Comparison of ENCODE assay signal across 34 cellular contexts in the genomic region with DNA sequence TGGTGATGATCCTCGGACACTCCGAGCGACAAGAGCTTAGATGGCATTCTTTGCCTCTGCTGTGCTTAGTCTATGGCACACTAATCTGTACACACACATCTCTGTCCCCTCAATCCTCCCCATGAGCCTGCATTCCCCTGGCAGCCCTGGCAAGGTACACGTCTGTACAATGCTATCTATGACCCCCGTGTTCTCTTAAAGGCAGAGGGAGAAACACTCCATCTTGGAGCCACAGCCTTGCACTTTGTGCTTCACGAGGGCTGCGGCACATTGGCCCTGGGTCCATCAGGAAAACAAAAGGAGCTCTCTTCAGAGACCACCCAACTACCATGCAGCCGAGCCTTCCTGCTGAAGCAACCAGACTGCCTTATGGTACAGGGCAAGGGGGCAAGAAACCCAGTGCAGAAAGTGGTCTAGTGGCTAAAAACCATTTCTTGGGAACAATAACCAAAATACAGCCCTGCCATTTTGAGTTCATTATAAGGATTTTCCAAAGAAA.
"Had no signal": no experiment of that assay in that cellular context is flagged by ENCODE, and none has a peak within 500 bp of the region (broad histone marks: within the 10 kb centered on the region; RNA-seq: fewer than 3 reads in every experiment).

No MANE protein-coding gene starts in this region.

- DNase-seq: activated B cell treated with CpG ODN at 0.5 μM for 24 hours; activated CD4-positive, alpha-beta T cell treated with anti-CD3 and anti-CD28 coated beads for 48 hours; activated CD4-positive, alpha-beta T cell treated with anti-CD3 and anti-CD28 coated beads, Interleukin-2, amount 50 U/mL, for 1 hour; activated CD4-positive, alpha-beta T cell treated with anti-CD3 and anti-CD28 coated beads, Interleukin-2, amount 50 U/mL, for 48 hours; activated CD8-positive, alpha-beta T cell treated with anti-CD3 and anti-CD28 coated beads for 36 hours; activated effector memory CD4-positive, alpha-beta T cell treated with anti-CD3 and anti-CD28 coated beads, Interleukin-2, amount 50 U/mL, for 16 hours; activated naive CD4-positive, alpha-beta T cell treated with anti-CD3 and anti-CD28 coated beads for 36 hours; activated naive CD8-positive, alpha-beta T cell treated with anti-CD3 and anti-CD28 coated beads for 36 hours; activated naive CD8-positive, alpha-beta T cell treated with anti-CD3 and anti-CD28 coated beads, Interleukin-2, amount 50 U/mL, for 24 hours; activated T-cell treated with anti-CD3 and anti-CD28 coated beads, Interleukin-2, amount 50 U/mL, for 1 hour; activated T-cell treated with anti-CD3 and anti-CD28 coated beads, Interleukin-2, amount 50 U/mL, for 48 hours; adrenal gland; amygdala; aorta; body of pancreas; caudate nucleus; cortex of kidney; dermis blood vessel endothelial cell; effector CD4-positive, alpha-beta T cell; effector memory CD8-positive, alpha-beta T cell; esophagus squamous epithelium; foreskin melanocyte; heart right ventricle; T-helper 1 cell; T-helper 17 cell; T1000; WERI-Rb-1 had no signal

- H3K9me3 ChIP-seq: body of pancreas had no signal

- H3K27me3 ChIP-seq: adrenal gland, body of pancreas, esophagus squamous epithelium, gastroesophageal sphincter, heart right ventricle had no signal

- H3K27ac ChIP-seq: adrenal gland, body of pancreas, epithelial cell of prostate, esophagus squamous epithelium, gastroesophageal sphincter, heart right ventricle, WERI-Rb-1 had no signal

- H3K27ac Mint-ChIP-seq: activated B cell treated with CpG ODN at 0.5 μM for 24 hours; activated CD8-positive, alpha-beta T cell treated with anti-CD3 and anti-CD28 coated beads for 36 hours; activated naive CD4-positive, alpha-beta T cell treated with anti-CD3 and anti-CD28 coated beads for 36 hours; activated naive CD4-positive, alpha-beta T cell treated with anti-CD3 and anti-CD28 coated beads, Interleukin-2, amount 50 U/mL, for 24 hours; activated naive CD8-positive, alpha-beta T cell treated with anti-CD3 and anti-CD28 coated beads for 36 hours; activated naive CD8-positive, alpha-beta T cell treated with anti-CD3 and anti-CD28 coated beads, Interleukin-2, amount 50 U/mL, for 24 hours; activated T-helper 1 cell treated with anti-CD3 and anti-CD28 coated beads, Interleukin-12 subunit alpha, Interleukin-12 subunit beta, Interleukin-2, Interleukin-4 antibody, amounts not matched to agents 30 ng/mL and 10 ng/mL and 1 ng/mL, durations not matched to agents 14 hours and 24 hours and 36 hours; activated T-helper 2 cell treated with anti-CD3 and anti-CD28 coated beads, Interferon-gamma antibody, Interleukin-2, Interleukin-4, amounts not matched to agents 10 μg/mL and 5 μg/mL and 100 μg/mL, durations not matched to agents 14 hours and 24 hours and 36 hours; effector memory CD8-positive, alpha-beta T cell; T-helper 2 cell treated with Interferon-gamma antibody and Interleukin-4, amounts not matched to agents 5 μg/mL and 100 μg/mL, for 36 hours had no signal

- H3K9me3 Mint-ChIP-seq: activated CD8-positive, alpha-beta T cell treated with anti-CD3 and anti-CD28 coated beads for 36 hours; activated naive CD4-positive, alpha-beta T cell treated with anti-CD3 and anti-CD28 coated beads for 36 hours; activated naive CD4-positive, alpha-beta T cell treated with anti-CD3 and anti-CD28 coated beads, Interleukin-2, amount 50 U/mL, for 24 hours; activated naive CD8-positive, alpha-beta T cell treated with anti-CD3 and anti-CD28 coated beads for 36 hours; activated T-helper 1 cell treated with anti-CD3 and anti-CD28 coated beads, Interleukin-12 subunit alpha, Interleukin-12 subunit beta, Interleukin-2, Interleukin-4 antibody, amounts not matched to agents 30 ng/mL and 10 ng/mL and 1 ng/mL, durations not matched to agents 14 hours and 24 hours and 36 hours; activated T-helper 2 cell treated with anti-CD3 and anti-CD28 coated beads, Interferon-gamma antibody, Interleukin-2, Interleukin-4, amounts not matched to agents 10 μg/mL and 5 μg/mL and 100 μg/mL, durations not matched to agents 14 hours and 24 hours and 36 hours; effector memory CD8-positive, alpha-beta T cell; T-helper 2 cell treated with Interferon-gamma antibody and Interleukin-4, amounts not matched to agents 5 μg/mL and 100 μg/mL, for 36 hours had no signal

- H3K4me3 Mint-ChIP-seq: activated B cell treated with CpG ODN at 0.5 μM for 24 hours; activated CD8-positive, alpha-beta T cell treated with anti-CD3 and anti-CD28 coated beads for 36 hours; activated naive CD4-positive, alpha-beta T cell treated with anti-CD3 and anti-CD28 coated beads for 36 hours; activated naive CD4-positive, alpha-beta T cell treated with anti-CD3 and anti-CD28 coated beads, Interleukin-2, amount 50 U/mL, for 24 hours; activated naive CD8-positive, alpha-beta T cell treated with anti-CD3 and anti-CD28 coated beads for 36 hours; activated naive CD8-positive, alpha-beta T cell treated with anti-CD3 and anti-CD28 coated beads, Interleukin-2, amount 50 U/mL, for 24 hours; activated T-helper 1 cell treated with anti-CD3 and anti-CD28 coated beads, Interleukin-12 subunit alpha, Interleukin-12 subunit beta, Interleukin-2, Interleukin-4 antibody, amounts not matched to agents 30 ng/mL and 10 ng/mL and 1 ng/mL, durations not matched to agents 14 hours and 24 hours and 36 hours; effector memory CD8-positive, alpha-beta T cell; T-helper 17 cell; T-helper 2 cell treated with Interferon-gamma antibody and Interleukin-4, amounts not matched to agents 5 μg/mL and 100 μg/mL, for 36 hours had no signal

- H3K4me1 Mint-ChIP-seq: activated B cell treated with CpG ODN at 0.5 μM for 24 hours; activated naive CD4-positive, alpha-beta T cell treated with anti-CD3 and anti-CD28 coated beads, Interleukin-2, amount 50 U/mL, for 24 hours; activated naive CD8-positive, alpha-beta T cell treated with anti-CD3 and anti-CD28 coated beads for 36 hours; activated naive CD8-positive, alpha-beta T cell treated with anti-CD3 and anti-CD28 coated beads, Interleukin-2, amount 50 U/mL, for 24 hours had no signal

- H3K4me1 ChIP-seq: adrenal gland, body of pancreas, esophagus squamous epithelium, gastroesophageal sphincter had no signal

- H3K27me3 Mint-ChIP-seq: activated CD8-positive, alpha-beta T cell treated with anti-CD3 and anti-CD28 coated beads for 36 hours; activated naive CD8-positive, alpha-beta T cell treated with anti-CD3 and anti-CD28 coated beads for 36 hours; activated naive CD8-positive, alpha-beta T cell treated with anti-CD3 and anti-CD28 coated beads, Interleukin-2, amount 50 U/mL, for 24 hours had no signal

- H3K36me3 ChIP-seq: adrenal gland, heart right ventricle, WERI-Rb-1 had no signal

- H3K4me3 ChIP-seq: adrenal gland, body of pancreas, esophagus squamous epithelium, gastroesophageal sphincter, heart right ventricle had no signal

- ATAC-seq: activated CD4-positive, CD25-positive, alpha-beta regulatory T cell treated with anti-CD3 and anti-CD28 coated beads, Interleukin-2, amount 50 U/mL, for 24 hours; activated CD8-positive, alpha-beta T cell treated with anti-CD3 and anti-CD28 coated beads for 36 hours; activated naive CD8-positive, alpha-beta T cell treated with anti-CD3 and anti-CD28 coated beads, Interleukin-2, amount 50 U/mL, for 24 hours; effector memory CD8-positive, alpha-beta T cell; gastroesophageal sphincter; heart right ventricle; T-helper 17 cell had no signal
